Comparison of ENCODE assay signal across 9 cellular contexts in genomic region chr20:50107086-50107645, GRCh38. TPM values are rescaled to one million over a fixed set of nuclear protein-coding genes. Genes with fewer than 3 reads are reported as not detected.
DNase-seq lines count a peak whose midpoint lies in the region; ATAC-seq and TF ChIP-seq lines count a peak whose summit lies in the region.
"Had no signal": no experiment of that assay in that cellular context is flagged by ENCODE, and none has a peak within 500 bp of the region (broad histone marks: within the 10 kb centered on the region; RNA-seq: fewer than 3 reads in every experiment).

No MANE protein-coding gene starts in this region.

- H3K27ac Mint-ChIP-seq in stimulated activated naive CD8-positive, alpha-beta T cell treated with anti-CD3 and anti-CD28 coated beads, Interleukin-15, Interleukin-2, amounts not matched to agents 100 ng/mL and 50 ng/mL, for 24 hours, result peak overlapping the region; percentile 66
- H3K27ac Mint-ChIP-seq in brain, result peak overlapping the region in 4 of 5 experiments; percentile 29 to 63 (median 38)
- no peak overlapping the region for H3K27ac Mint-ChIP-seq in neural crest cell (ENCODE audit: unreplicated experiment)

- H3K4me3 Mint-ChIP-seq in stimulated activated naive CD8-positive, alpha-beta T cell treated with anti-CD3 and anti-CD28 coated beads, Interleukin-15, Interleukin-2, amounts not matched to agents 100 ng/mL and 50 ng/mL, for 24 hours, result no peak overlapping the region
- peak overlapping the region in 1 of 5 experiments; percentile 38 for H3K4me3 Mint-ChIP-seq in brain
- peak overlapping the region; percentile 59 for H3K4me3 Mint-ChIP-seq in neural crest cell

- no peak for ATAC-seq in stimulated activated naive CD8-positive, alpha-beta T cell treated with anti-CD3 and anti-CD28 coated beads, Interleukin-15, Interleukin-2, amounts not matched to agents 100 U/mL and 50 U/mL, for 24 hours
- no peak for ATAC-seq in GM19324 (IDR thresholded peaks at IDR 0.05; ENCODE audit: low FRiP score, unreplicated experiment)
- ATAC-seq in GM21447 (IDR thresholded peaks at IDR 0.05; ENCODE audit: unreplicated experiment), result no peak

- no peak for DNase-seq in stimulated activated naive CD8-positive, alpha-beta T cell treated with anti-CD3 and anti-CD28 coated beads, Interleukin-15, Interleukin-2, amounts not matched to agents 100 U/mL and 50 U/mL, for 24 hours
- DNase-seq in neural crest cell (ENCODE audit: low read depth, low spot score), result no peak
- DNase-seq in foreskin melanocyte, result no peak
- no peak for DNase-seq in putamen (ENCODE audit: low spot score)
- DNase-seq: MV-4-11 had no signal

- peaks cover 54% of the 10 kb centered on the region for H3K36me3 Mint-ChIP-seq in stimulated activated naive CD8-positive, alpha-beta T cell treated with anti-CD3 and anti-CD28 coated beads, Interleukin-15, Interleukin-2, amounts not matched to agents 100 ng/mL and 50 ng/mL, for 24 hours (ENCODE audit: low read depth)
- H3K36me3 Mint-ChIP-seq in brain (peaks cover 30% of the 10 kb centered on the region), neural crest cell (ENCODE audit: low read depth) (no peaks in the 10 kb centered on the region)

- TF ChIP-seq CTCF in brain (conservative IDR thresholded peaks at IDR 0.05) (no peak), neural crest cell (conservative IDR thresholded peaks at IDR 0.05) (no peak)

- H3K27me3 Mint-ChIP-seq in stimulated activated naive CD8-positive, alpha-beta T cell treated with anti-CD3 and anti-CD28 coated beads, Interleukin-15, Interleukin-2, amounts not matched to agents 100 ng/mL and 50 ng/mL, for 24 hours, result no peaks in the 10 kb centered on the region
- no peaks in the 10 kb centered on the region for H3K27me3 Mint-ChIP-seq in brain
- no peaks in the 10 kb centered on the region for H3K27me3 Mint-ChIP-seq in neural crest cell (ENCODE audit: low read depth)

- H3K9me3 Mint-ChIP-seq in stimulated activated naive CD8-positive, alpha-beta T cell treated with anti-CD3 and anti-CD28 coated beads, Interleukin-15, Interleukin-2, amounts not matched to agents 100 ng/mL and 50 ng/mL, for 24 hours, result no peaks in the 10 kb centered on the region
- H3K9me3 Mint-ChIP-seq in brain (no peaks in the 10 kb centered on the region), neural crest cell (no peaks in the 10 kb centered on the region)

- peaks cover 91% of the 10 kb centered on the region for H3K4me1 Mint-ChIP-seq in stimulated activated naive CD8-positive, alpha-beta T cell treated with anti-CD3 and anti-CD28 coated beads, Interleukin-15, Interleukin-2, amounts not matched to agents 100 ng/mL and 50 ng/mL, for 24 hours (ENCODE audit: low read depth)
- H3K4me1 Mint-ChIP-seq in brain, result peaks cover 69% of the 10 kb centered on the region
- H3K4me1 Mint-ChIP-seq in neural crest cell, result peaks cover 58% of the 10 kb centered on the region

RNA-seq across cellular contexts. Expression of gene UBE2V1, which starts 5.8 kb away (rescaled TPM):
- 166 TPM for polyA plus RNA-seq in brain (ENCODE audit: insufficient read depth, low read depth, low replicate concordance)
- 147 and 177 TPM in 2 replicates for total RNA-seq in neural crest cell

RNA-seq across cellular contexts. Expression of gene PEDS1, which starts 46.4 kb away (rescaled TPM):
- 45.1 TPM for polyA plus RNA-seq in brain (ENCODE audit: insufficient read depth, low read depth, low replicate concordance)
- 26.1 and 29.1 TPM in 2 replicates for total RNA-seq in neural crest cell
